8 cellular contexts compared by ENCODE assay signal in the genomic region with DNA sequence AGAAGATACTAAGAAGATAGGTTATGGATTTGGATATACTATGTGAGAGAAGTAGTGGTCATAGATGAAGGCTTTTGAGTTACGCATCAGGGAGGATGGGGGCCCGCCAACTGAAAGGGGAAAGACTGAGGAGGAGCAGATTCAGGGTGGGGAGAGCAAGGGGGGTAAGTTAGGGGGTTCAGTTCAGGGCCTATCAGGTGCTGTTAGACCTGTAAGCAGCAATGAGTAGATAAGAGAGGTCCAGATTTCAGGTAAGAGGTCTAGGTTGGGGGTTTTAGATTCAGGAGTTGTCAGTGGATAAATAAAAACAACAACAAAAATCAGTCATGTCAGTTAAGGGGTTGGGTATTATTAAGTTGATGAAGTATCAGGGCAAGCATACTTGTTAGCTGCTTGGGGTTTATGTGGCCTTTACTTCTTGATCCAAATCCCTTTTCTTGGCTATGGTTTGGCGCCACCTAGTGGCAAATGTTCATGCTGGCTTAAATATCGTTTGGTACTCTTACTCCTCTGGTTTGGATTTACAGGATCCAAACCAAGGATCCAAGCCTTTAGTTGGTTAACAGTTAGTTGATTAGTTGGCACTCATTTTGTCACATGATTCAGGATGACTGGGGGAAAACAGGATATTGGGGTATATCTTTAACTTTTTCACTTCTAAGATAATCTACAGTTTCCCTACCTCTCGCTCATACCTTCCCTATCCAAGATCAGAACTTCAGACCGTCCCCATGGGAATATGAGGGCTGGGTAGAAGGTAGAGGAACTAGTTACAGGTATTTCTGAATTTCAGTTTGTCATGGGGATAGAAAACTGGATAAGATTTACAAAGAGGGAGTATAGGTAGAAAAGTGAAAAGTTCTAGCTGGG.
A peak's percentile ranks its signal among the peaks of the same experiment; 100 is the strongest.
DNase-seq lines count a peak whose midpoint lies in the region; ATAC-seq and TF ChIP-seq lines count a peak whose summit lies in the region.

No MANE protein-coding gene starts in this region.

- CTCF ChIA-PET in RWPE1 (lab: Yijun Ruan, JAX), result interaction anchor here (0.6 to 1.5 kb wide), 15 partner anchors 9 to 1151 kb away, joined by 3 to 7 read pairs (median 3); a partner anchor contains a TSS

- peaks cover 20 to 35% of the 10 kb centered on the region in 2 experiments for H3K4me1 ChIP-seq in neutrophil (ENCODE audit: control insufficient read depth in 1 of 2, insufficient read depth in 1 of 2, low read depth in 1 of 2, low read length in 1 of 2)

- H3K27me3 ChIP-seq in neutrophil, result no peaks in the 10 kb centered on the region

- H3K4me3 ChIP-seq in neutrophil (ENCODE audit: low read depth in 1 of 2, low read length in 1 of 2), result no peak overlapping the region

- no peak for ATAC-seq in HG03139 (IDR thresholded peaks at IDR 0.05; ENCODE audit: unreplicated experiment)

- H3K27ac ChIP-seq in RWPE1 (no peak overlapping the region), neutrophil (peak overlapping the region; percentile 52)

- DNase-seq in ELR (ENCODE audit: low read depth) (peak; percentile 88), M059J (ENCODE audit: low read depth) (peak; percentile 82), RWPE1 (ENCODE audit: low spot score) (peak; percentile 49), fibroblast of the conjunctiva (ENCODE audit: low read depth) (peak; percentile 82), stromal cell of bone marrow (ENCODE audit: low read depth) (peak; percentile 70)
- peak; percentile 73 to 78 for DNase-seq in activated T-helper 1 cell treated with anti-CD3 and anti-CD28 coated beads, Interleukin-2, amount 50 U/mL, for 16 hours (ENCODE audit: low read depth in 1 of 2, low spot score in 1 of 2)

- H3K36me3 ChIP-seq in neutrophil, result peaks cover 77% of the 10 kb centered on the region

- POLR2A ChIA-PET in RWPE1 (lab: Yijun Ruan, JAX; ENCODE audit: low non-redundant PET), result no interaction called here

- TF ChIP-seq CTCF in RWPE1 (conservative IDR thresholded peaks at IDR 0.05; ENCODE audit: low read depth) (peak; percentile 90), neutrophil (IDR thresholded peaks at IDR 0.05) (peak; percentile 74)

- H3K9me3 ChIP-seq in neutrophil, result no peaks in the 10 kb centered on the region
